Comparison of ENCODE assay signal across 17 cellular contexts in genomic region chr3:162865466-162865865, GRCh38.
DNase-seq lines count a peak whose midpoint lies in the region; ATAC-seq and TF ChIP-seq lines count a peak whose summit lies in the region.
"Had no signal": no experiment of that assay in that cellular context is flagged by ENCODE, and none has a peak within 500 bp of the region (broad histone marks: within the 10 kb centered on the region; RNA-seq: fewer than 3 reads in every experiment).

No MANE protein-coding gene starts in this region.

- in situ Hi-C loops in SK-MEL-5 (cut with HindIII; ENCODE audit: low pct_unique_long_range_greater_than_20kb, low sequenced_read_pairs): no loop called here

- CTCF ChIA-PET in HCT116 (lab: Charles Lee): no interaction called here
- CTCF ChIA-PET in activated CD4-positive, alpha-beta T cell treated with anti-CD3 and anti-CD28 coated beads for 36 hours (lab: Charles Lee): no interaction called here

- RAD21 ChIA-PET in HCT116 (lab: Charles Lee; ENCODE audit: low non-redundant PET in 1 of 2, low total read pairs in 2 of 2, uncharacterized antibody in 2 of 2, unreplicated experiment in 2 of 2): no interaction called here

- intact Hi-C loops in HCT116 (cut with micrococcal nuclease): no loop called here
- intact Hi-C loops in activated CD4-positive, alpha-beta T cell treated with anti-CD3 and anti-CD28 coated beads for 36 hours (cut with DNase I, micrococcal nuclease): no loop called here

- no peak for TF ChIP-seq POLR2A in HCT116 (IDR thresholded peaks at IDR 0.05; ENCODE audit: borderline replicate concordance, extremely low read depth, insufficient read depth, insufficient read length)

- peak overlapping the region; percentile 78 for H3K27ac ChIP-seq in DND-41 (ENCODE audit: low read length)
- H3K27ac ChIP-seq in HCT116 (ENCODE audit: low read depth, low read length): no peak overlapping the region
- H3K27ac ChIP-seq: neutrophil, VCaP had no signal

- TF ChIP-seq RAD21 in HCT116 (IDR thresholded peaks at IDR 0.05; ENCODE audit: low read depth): no peak

- H3K36me3 ChIP-seq in DND-41 (ENCODE audit: insufficient read depth, low read length) (no peaks in the 10 kb centered on the region), HCT116 (ENCODE audit: control insufficient read depth in 1 of 2, insufficient read depth in 2 of 2, low read length in 2 of 2) (no peaks in the 10 kb centered on the region)
- H3K36me3 ChIP-seq: neutrophil had no signal

- no peaks in the 10 kb centered on the region for H3K36me3 Mint-ChIP-seq in T-helper 17 cell (ENCODE audit: low read depth)
- no peaks in the 10 kb centered on the region for H3K36me3 Mint-ChIP-seq in activated CD4-positive, alpha-beta T cell treated with anti-CD3 and anti-CD28 coated beads for 36 hours (ENCODE audit: low read depth)
- H3K36me3 Mint-ChIP-seq in natural killer cell treated with Interleukin-12 subunit alpha and Interleukin-12 subunit beta and Interleukin-15 and Interleukin-18, amount 100 ng/mL, for 72 hours: peaks cover 2% of the 10 kb centered on the region
- H3K36me3 Mint-ChIP-seq: type B pancreatic cell had no signal

- TF ChIP-seq CTCF in DND-41 (IDR thresholded peaks at IDR 0.05; ENCODE audit: borderline replicate concordance, extremely low read depth, low read length, poor library complexity, severe bottlenecking) (peak; percentile 44), HCT116 (IDR thresholded peaks at IDR 0.05 in 2 of 3, conservative IDR thresholded peaks at IDR 0.05 in 1 of 3; ENCODE audit: borderline replicate concordance in 1 of 3, insufficient read depth in 1 of 3, low read depth in 2 of 3, low read length in 2 of 3) (peak in 1 of 3 experiments; percentile 17; a peak in 1 of 6 replicates)

- DNase-seq in DND-41 (no peak), HCT116 (ENCODE audit: low read depth, low spot score) (no peak), SK-MEL-5 (ENCODE audit: low read depth, low spot score) (peak; percentile 16), myocyte (ENCODE audit: low read depth) (peak; percentile 9), T-helper 17 cell (no peak)
- DNase-seq in stimulated activated CD4-positive, alpha-beta T cell treated with anti-CD3 and anti-CD28 coated beads, Interleukin-12 subunit alpha, Interleukin-12 subunit beta, amount 100 ng/mL, for 4 hours: no peak
- no peak for DNase-seq in activated CD4-positive, alpha-beta T cell treated with anti-CD3 and anti-CD28 coated beads for 36 hours
- DNase-seq in natural killer cell treated with Interleukin-12 subunit alpha and Interleukin-12 subunit beta and Interleukin-15 and Interleukin-18, amount 100 ng/mL, for 72 hours (ENCODE audit: low spot score): no peak
- DNase-seq: activated CD8-positive, alpha-beta memory T cell treated with anti-CD3 and anti-CD28 coated beads, Interleukin-2, amount 50 U/mL, for 48 hours; activated naive CD8-positive, alpha-beta T cell treated with anti-CD3 and anti-CD28 coated beads, Interleukin-2, amount 50 U/mL, for 24 hours; Caco-2; NCI-H1417 treated with DMSO at 0.1 percent for 48 hours; NCI-H526 treated with DMSO at 0.1 percent for 48 hours; SHP77 treated with DMSO at 0.1 percent for 48 hours had no signal

- peaks cover 3% of the 10 kb centered on the region for H3K9me3 ChIP-seq in DND-41 (ENCODE audit: insufficient read depth, low read length, severe bottlenecking)
- H3K9me3 ChIP-seq in HCT116 (ENCODE audit: control insufficient read depth in 1 of 2, insufficient read depth in 1 of 2, low read depth in 1 of 2, low read length in 2 of 2): no peaks in the 10 kb centered on the region
- H3K9me3 ChIP-seq in T-helper 17 cell (ENCODE audit: control insufficient read depth, low read length, poor library complexity, severe bottlenecking): no peaks in the 10 kb centered on the region
- H3K9me3 ChIP-seq: Caco-2, neutrophil had no signal

- H3K4me3 ChIP-seq in DND-41 (ENCODE audit: low read depth in 1 of 2, low read length in 2 of 2) (0 out of 4 replicates have a peak overlapping the region, but pooled peaks of 1 of the 2 experiments have one; percentile 34), HCT116 (replicated peaks in 1 of 2; ENCODE audit: low read depth in 1 of 2, low read length in 2 of 2) (no peak overlapping the region)

- no peaks in the 10 kb centered on the region for H3K9me2 ChIP-seq in HCT116 (ENCODE audit: insufficient read depth)

- no peaks in the 10 kb centered on the region for H3K27me3 Mint-ChIP-seq in T-helper 17 cell
- H3K27me3 Mint-ChIP-seq in activated CD4-positive, alpha-beta T cell treated with anti-CD3 and anti-CD28 coated beads for 36 hours: no peaks in the 10 kb centered on the region
- H3K27me3 Mint-ChIP-seq in natural killer cell treated with Interleukin-12 subunit alpha and Interleukin-12 subunit beta and Interleukin-15 and Interleukin-18, amount 100 ng/mL, for 72 hours: no peaks in the 10 kb centered on the region
- H3K27me3 Mint-ChIP-seq: activated naive CD8-positive, alpha-beta T cell treated with anti-CD3 and anti-CD28 coated beads, Interleukin-2, amount 50 U/mL, for 24 hours; type B pancreatic cell had no signal

- BruUV-seq in HCT116 (replicated peaks; lab: Mats Ljungman, UMichigan): no TSS peak

- H3K4me1 ChIP-seq in DND-41 (ENCODE audit: insufficient read depth, low read length) (peaks cover 14% of the 10 kb centered on the region), HCT116 (ENCODE audit: control insufficient read depth in 1 of 2, insufficient read depth in 2 of 2, low read length in 2 of 2) (no peaks in the 10 kb centered on the region)
- H3K4me1 ChIP-seq: Caco-2 had no signal

- H4K20me1 ChIP-seq in DND-41 (ENCODE audit: insufficient read depth, low read length) (no peaks in the 10 kb centered on the region), HCT116 (ENCODE audit: insufficient read depth) (no peaks in the 10 kb centered on the region)

- no peaks in the 10 kb centered on the region for H3K79me2 ChIP-seq in DND-41 (ENCODE audit: insufficient read depth, low read length)
- no peaks in the 10 kb centered on the region for H3K79me2 ChIP-seq in HCT116 (ENCODE audit: insufficient read depth, low read length)

- peak; percentile 95 for ATAC-seq in DND-41 (ENCODE audit: insufficient read depth, low read depth)
- peak; percentile 55; the same call in 1 of the 2 replicates for ATAC-seq in HCT116
- ATAC-seq in T-helper 17 cell: no peak
- no peak for ATAC-seq in activated CD4-positive, alpha-beta T cell treated with anti-CD3 and anti-CD28 coated beads for 36 hours
- ATAC-seq in natural killer cell treated with Interleukin-12 subunit alpha and Interleukin-12 subunit beta and Interleukin-15 and Interleukin-18, amount 100 ng/mL, for 72 hours: no peak
- ATAC-seq: activated naive CD8-positive, alpha-beta T cell treated with anti-CD3 and anti-CD28 coated beads, Interleukin-2, amount 50 U/mL, for 24 hours had no signal

- H3K4me2 ChIP-seq in DND-41 (ENCODE audit: insufficient read depth, low read length): peak overlapping the region; percentile 55; the same call in 1 of the 2 replicates
- H3K4me2 ChIP-seq in HCT116 (ENCODE audit: low read length): no peak overlapping the region

- POLR2A ChIA-PET in HCT116 (lab: Charles Lee): no interaction called here
- POLR2A ChIA-PET in activated CD4-positive, alpha-beta T cell treated with anti-CD3 and anti-CD28 coated beads for 36 hours (lab: Charles Lee): no interaction called here

- no peak overlapping the region for H3K27ac Mint-ChIP-seq in T-helper 17 cell
- no peak overlapping the region for H3K27ac Mint-ChIP-seq in activated CD4-positive, alpha-beta T cell treated with anti-CD3 and anti-CD28 coated beads for 36 hours
- H3K27ac Mint-ChIP-seq in natural killer cell treated with Interleukin-12 subunit alpha and Interleukin-12 subunit beta and Interleukin-15 and Interleukin-18, amount 100 ng/mL, for 72 hours: no peak overlapping the region
- H3K27ac Mint-ChIP-seq: activated naive CD8-positive, alpha-beta T cell treated with anti-CD3 and anti-CD28 coated beads, Interleukin-2, amount 50 U/mL, for 24 hours; type B pancreatic cell had no signal

- no peaks in the 10 kb centered on the region for H3K27me3 ChIP-seq in DND-41 (ENCODE audit: insufficient read depth, low read length, poor library complexity)
- no peaks in the 10 kb centered on the region for H3K27me3 ChIP-seq in HCT116 (ENCODE audit: insufficient read depth, low read length)
- H3K27me3 ChIP-seq: neutrophil had no signal

- 0 out of 2 replicates have a peak overlapping the region, but pooled peaks have one; percentile 33 for H3K9ac ChIP-seq in DND-41 (ENCODE audit: low read depth, low read length)
- H3K9ac ChIP-seq in HCT116 (ENCODE audit: low read length): no peak overlapping the region

- H2AFZ ChIP-seq in DND-41 (ENCODE audit: low read depth, low read length) (peak overlapping the region; percentile 63), HCT116 (ENCODE audit: low read depth, low read length, poor library complexity, severe bottlenecking) (peak overlapping the region; percentile 22)

- no peaks in the 10 kb centered on the region for H3K4me1 Mint-ChIP-seq in T-helper 17 cell
- H3K4me1 Mint-ChIP-seq in activated CD4-positive, alpha-beta T cell treated with anti-CD3 and anti-CD28 coated beads for 36 hours: no peaks in the 10 kb centered on the region
- no peaks in the 10 kb centered on the region for H3K4me1 Mint-ChIP-seq in natural killer cell treated with Interleukin-12 subunit alpha and Interleukin-12 subunit beta and Interleukin-15 and Interleukin-18, amount 100 ng/mL, for 72 hours (ENCODE audit: low read depth in 2 of 2)
- H3K4me1 Mint-ChIP-seq: activated naive CD8-positive, alpha-beta T cell treated with anti-CD3 and anti-CD28 coated beads, Interleukin-2, amount 50 U/mL, for 24 hours had no signal

- H3K9me3 Mint-ChIP-seq in activated CD4-positive, alpha-beta T cell treated with anti-CD3 and anti-CD28 coated beads for 36 hours (ENCODE audit: low read depth): no peaks in the 10 kb centered on the region
- peaks cover 7% of the 10 kb centered on the region for H3K9me3 Mint-ChIP-seq in natural killer cell treated with Interleukin-12 subunit alpha and Interleukin-12 subunit beta and Interleukin-15 and Interleukin-18, amount 100 ng/mL, for 72 hours
- H3K9me3 Mint-ChIP-seq: type B pancreatic cell had no signal

- no peak overlapping the region for H3K4me3 Mint-ChIP-seq in T-helper 17 cell
- no peak overlapping the region for H3K4me3 Mint-ChIP-seq in activated CD4-positive, alpha-beta T cell treated with anti-CD3 and anti-CD28 coated beads for 36 hours
- H3K4me3 Mint-ChIP-seq in natural killer cell treated with Interleukin-12 subunit alpha and Interleukin-12 subunit beta and Interleukin-15 and Interleukin-18, amount 100 ng/mL, for 72 hours: no peak overlapping the region
- H3K4me3 Mint-ChIP-seq: activated naive CD8-positive, alpha-beta T cell treated with anti-CD3 and anti-CD28 coated beads, Interleukin-2, amount 50 U/mL, for 24 hours; type B pancreatic cell had no signal

TF ChIP-seq in HCT116, 20 proteins besides CTCF, POLR2A, EP300 and RAD21 (continues in another document):
- TF ChIP-seq CEBPB (IDR thresholded peaks at IDR 0.05; ENCODE audit: low read depth) (no peak), ELF1 (IDR thresholded peaks at IDR 0.05; ENCODE audit: borderline replicate concordance, low read depth) (no peak), FOSL1 (IDR thresholded peaks at IDR 0.05; ENCODE audit: low read depth) (no peak)

Comparison
In these comparisons a context has a peak if more than half of its experiments do, and no peak if none do; other contexts are left out.
1. ATAC-seq: peak in DND-41 (single experiment) and HCT116 (single experiment); none in T-helper 17 cell (single experiment), activated CD4-positive, alpha-beta T cell treated with anti-CD3 and anti-CD28 coated beads for 36 hours (single experiment) and natural killer cell treated with Interleukin-12 subunit alpha and Interleukin-12 subunit beta and Interleukin-15 and Interleukin-18, amount 100 ng/mL, for 72 hours (0 of 2).
2. DNase-seq: peak in SK-MEL-5 (single experiment) and myocyte (single experiment); none in DND-41 (single experiment), HCT116 (single experiment), T-helper 17 cell (0 of 3), stimulated activated CD4-positive, alpha-beta T cell treated with anti-CD3 and anti-CD28 coated beads, Interleukin-12 subunit alpha, Interleukin-12 subunit beta, amount 100 ng/mL, for 4 hours (single experiment), activated CD4-positive, alpha-beta T cell treated with anti-CD3 and anti-CD28 coated beads for 36 hours (single experiment) and natural killer cell treated with Interleukin-12 subunit alpha and Interleukin-12 subunit beta and Interleukin-15 and Interleukin-18, amount 100 ng/mL, for 72 hours (single experiment).